Comparison of ENCODE assay signal across 32 cellular contexts in the genomic region with DNA sequence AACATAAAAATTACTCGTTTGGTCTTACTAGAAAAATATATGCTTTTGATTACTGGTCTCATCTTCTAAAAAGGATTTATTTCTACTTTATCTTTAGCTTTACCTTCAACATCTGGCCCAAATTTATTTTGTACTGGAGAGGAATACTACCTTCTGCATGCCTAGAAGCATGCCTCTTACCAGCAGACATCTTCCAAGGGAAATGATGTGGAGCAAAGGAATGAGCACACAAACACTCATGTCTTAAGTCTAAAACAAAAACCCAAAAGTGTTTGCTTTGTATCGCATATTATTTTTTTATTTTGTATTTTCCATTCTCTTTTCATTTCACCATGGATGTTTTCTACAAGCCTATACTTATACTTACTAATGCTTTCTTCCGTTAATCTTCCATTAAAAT.
"Had no signal": no experiment of that assay in that cellular context is flagged by ENCODE, and none has a peak within 500 bp of the region (broad histone marks: within the 10 kb centered on the region; RNA-seq: fewer than 3 reads in every experiment).

No MANE protein-coding gene starts in this region.

- H3K27me3 ChIP-seq: brain microvascular endothelial cell, cardiac muscle cell, MG63 had no signal

- H3K36me3 ChIP-seq: brain microvascular endothelial cell, cardiac muscle cell, MG63 had no signal

- ATAC-seq: activated naive CD4-positive, alpha-beta T cell treated with anti-CD3 and anti-CD28 coated beads, Interleukin-2, amount 50 U/mL, for 72 hours; activated T-cell treated with anti-CD3 and anti-CD28 coated beads, Interleukin-2, amount 50 U/mL, for 4 hours; PC-3; Right ventricle myocardium inferior; SK-N-SH treated with all-trans-retinoic acid at 6 μM for 48 hours had no signal

- H3K9me3 ChIP-seq: MG63 had no signal

- H3K27ac ChIP-seq: brain microvascular endothelial cell, cardiac muscle cell, RWPE1, VCaP had no signal

- H3K4me3 ChIP-seq: cardiac muscle cell, MG63 had no signal

- DNase-seq: activated B cell treated with CpG ODN at 0.5 μM for 24 hours; activated CD4-positive, alpha-beta memory T cell treated with anti-CD3 and anti-CD28 coated beads for 36 hours; activated CD4-positive, alpha-beta T cell treated with anti-CD3 and anti-CD28 coated beads for 4 hours; activated CD4-positive, alpha-beta T cell treated with anti-CD3 and anti-CD28 coated beads, Interleukin-2, amount 50 U/mL, for 1 hour; activated CD4-positive, CD25-positive, alpha-beta regulatory T cell treated with anti-CD3 and anti-CD28 coated beads, Interleukin-2, amount 50 U/mL, for 72 hours; activated CD8-positive, alpha-beta memory T cell treated with anti-CD3 and anti-CD28 coated beads, Interleukin-2, amount 50 U/mL, for 4 hours; activated gamma-delta T cell treated with Interleukin-2 at 50 U/mL for 16 hours; activated naive CD4-positive, alpha-beta T cell treated with anti-CD3 and anti-CD28 coated beads for 36 hours; activated T-cell treated with anti-CD3 and anti-CD28 coated beads for 4 hours; activated T-cell treated with anti-CD3 and anti-CD28 coated beads, Interleukin-2, amount 50 U/mL, for 4 hours; anterior cingulate cortex; brain microvascular endothelial cell; MG63; NCI-H1092; NCI-H1436 treated with DMSO at 0.1 percent for 48 hours; NCI-H1694 treated with DMSO at 0.1 percent for 48 hours; NCI-H2029; NCI-H345; NCI-H526; NCI-H748 treated with DMSO at 0.1 percent for 48 hours; NK-92 treated with Interleukin-12 subunit alpha and Interleukin-12 subunit beta, amount 100 ng/mL, for 24 hours; PC-3; SIG-M5; T-helper 1 cell; T-helper 2 cell; T-helper 9 cell had no signal
